Comparison of ENCODE assay signal across 16 cellular contexts in genomic region chr15:34389594-34390086, GRCh38. TPM values are rescaled to one million over a fixed set of nuclear protein-coding genes. Genes with fewer than 3 reads are reported as not detected.
"Had no signal": no experiment of that assay in that cellular context is flagged by ENCODE, and none has a peak within 500 bp of the region (broad histone marks: within the 10 kb centered on the region; RNA-seq: fewer than 3 reads in every experiment).

No MANE protein-coding gene starts in this region.

RNA-seq across cellular contexts. Expression of gene NUTM1, which starts 46.5 kb away (rescaled TPM):
- total RNA-seq: naive thymus-derived CD8-positive, alpha-beta T cell; natural killer cell treated with Interleukin-12 subunit alpha and Interleukin-12 subunit beta and Interleukin-15 and Interleukin-18, amount 100 ng/mL, for 72 hours; neural crest cell; omental fat pad; osteocyte; pancreas; posterior vena cava; pulmonary artery endothelial cell; right atrium auricular region; sciatic nerve; smooth muscle cell; spleen; transverse colon; upper lobe of right lung; urinary bladder; uterus had no signal
- polyA plus RNA-seq: naive thymus-derived CD8-positive, alpha-beta T cell; pancreas; smooth muscle cell had no signal
